In genomic region chr1:202084791-202085681, GRCh38 we compare ENCODE assay signal across 1 cellular context.
TF ChIP-seq lines count a peak whose summit lies in the region.

No MANE protein-coding gene starts in this region.

TF ChIP-seq in HepG2, 621 proteins besides CTCF, POLR2A, EP300 and RAD21 (continued from another document):
- TF ChIP-seq BCL6 (CRISPR knock-in tag; IDR thresholded peaks at IDR 0.05): peak; percentile 10; the same call in 1 of the 2 replicates
- peak; percentile 99 for TF ChIP-seq HNRNPL (IDR thresholded peaks at IDR 0.05; ENCODE audit: low read depth, low read length)
- TF ChIP-seq DMAP1 (CRISPR knock-in tag; IDR thresholded peaks at IDR 0.05): peak; percentile 61
- peak; percentile 54 for TF ChIP-seq ZNF572 (CRISPR knock-in tag; IDR thresholded peaks at IDR 0.05)
- peak; percentile 51 for TF ChIP-seq GABPB1 (CRISPR knock-in tag; IDR thresholded peaks at IDR 0.05)
- peak; percentile 22; the same call in 1 of the 2 replicates for TF ChIP-seq KLF9 (CRISPR knock-in tag; IDR thresholded peaks at IDR 0.05; ENCODE audit: low read depth)
- no peak for TF ChIP-seq SOX6 (IDR thresholded peaks at IDR 0.05)
- TF ChIP-seq SOX6 (CRISPR knock-in tag; IDR thresholded peaks at IDR 0.05): peak; percentile 98
- TF ChIP-seq TARDBP (CRISPR knock-in tag; IDR thresholded peaks at IDR 0.05): peak; percentile 43; the same call in 1 of the 2 replicates
- TF ChIP-seq RARG (CRISPR knock-in tag; IDR thresholded peaks at IDR 0.05; ENCODE audit: low read depth): 0 out of 2 replicates have a peak, but pooled peaks have one; percentile 23
- 0 out of 2 replicates have a peak, but pooled peaks have one; percentile 23 for TF ChIP-seq ZNF598 (CRISPR knock-in tag; IDR thresholded peaks at IDR 0.05; ENCODE audit: borderline replicate concordance)
- peak; percentile 80; the same call in 1 of the 2 replicates for TF ChIP-seq ZNF451 (CRISPR knock-in tag; IDR thresholded peaks at IDR 0.05)
- TF ChIP-seq ZNF496 (CRISPR knock-in tag; IDR thresholded peaks at IDR 0.05; ENCODE audit: insufficient replicate concordance): no peak
- TF ChIP-seq RFXAP (CRISPR knock-in tag; IDR thresholded peaks at IDR 0.05; ENCODE audit: borderline replicate concordance): peak; percentile 60; the same call in 1 of the 2 replicates
- peak; percentile 54 for TF ChIP-seq FOXA3 (CRISPR knock-in tag; IDR thresholded peaks at IDR 0.05)
- peak; percentile 52; the same call in 1 of the 2 replicates for TF ChIP-seq ZNF12 (CRISPR knock-in tag; IDR thresholded peaks at IDR 0.05)
TF ChIP-seq in HepG2: peak in this region for 232.
